Comparison of ENCODE assay signal across 20 cellular contexts in genomic region chr11:78594814-78595213, GRCh38.
"Had no signal": no experiment of that assay in that cellular context is flagged by ENCODE, and none has a peak within 500 bp of the region (broad histone marks: within the 10 kb centered on the region; RNA-seq: fewer than 3 reads in every experiment).

No MANE protein-coding gene starts in this region.

- ATAC-seq: activated naive CD4-positive, alpha-beta T cell treated with anti-CD3 and anti-CD28 coated beads, Interleukin-2, amount 50 U/mL, for 72 hours; esophagus mucosa; heart right ventricle; left lung had no signal

- H3K9me3 Mint-ChIP-seq: activated naive CD4-positive, alpha-beta T cell treated with anti-CD3 and anti-CD28 coated beads, Interleukin-2, amount 50 U/mL, for 72 hours had no signal

- H3K9me3 ChIP-seq: adrenal gland, breast epithelium, left lung, thyroid gland had no signal

- H3K27ac ChIP-seq: adrenal gland, breast epithelium, heart right ventricle, left lung, thyroid gland had no signal

- H3K27me3 ChIP-seq: adrenal gland, breast epithelium, left lung, thyroid gland had no signal

- DNase-seq: activated CD4-positive, alpha-beta T cell treated with anti-CD3 and anti-CD28 coated beads for 48 hours; activated CD4-positive, CD25-positive, alpha-beta regulatory T cell; activated CD8-positive, alpha-beta memory T cell treated with anti-CD3 and anti-CD28 coated beads, Interleukin-2, amount 50 U/mL, for 48 hours; activated effector memory CD4-positive, alpha-beta T cell treated with anti-CD3 and anti-CD28 coated beads, Interleukin-2, amount 50 U/mL, for 16 hours; activated T-cell treated with anti-CD3 and anti-CD28 coated beads, Interleukin-2, amount 50 U/mL, for 48 hours; adrenal gland; cerebellar nuclear complex; cortex of kidney; heart right ventricle; left lung; midbrain; stimulated activated CD4-positive, alpha-beta T cell treated with anti-CD3 and anti-CD28 coated beads, Interleukin-12 subunit alpha, Interleukin-12 subunit beta, amount 100 ng/mL, for 4 hours; stimulated activated CD4-positive, alpha-beta T cell treated with anti-CD3 and anti-CD28 coated beads, Interleukin-1b, Interleukin-23, amount 100 ng/mL, for 48 hours; stimulated activated CD8-positive, alpha-beta memory T cell treated with anti-CD3 and anti-CD28 coated beads, Interleukin-4, amount 100 ng/mL, for 48 hours; stimulated activated naive CD4-positive, alpha-beta T cell; thyroid gland had no signal

- H3K36me3 Mint-ChIP-seq: activated naive CD4-positive, alpha-beta T cell treated with anti-CD3 and anti-CD28 coated beads, Interleukin-2, amount 50 U/mL, for 72 hours had no signal

- H3K36me3 ChIP-seq: adrenal gland, breast epithelium, heart right ventricle, left lung, thyroid gland had no signal

- H3K27ac Mint-ChIP-seq: activated naive CD4-positive, alpha-beta T cell treated with anti-CD3 and anti-CD28 coated beads, Interleukin-2, amount 50 U/mL, for 72 hours; progenitor cell of endocrine pancreas had no signal

- H3K4me1 ChIP-seq: adrenal gland, breast epithelium, heart right ventricle, left lung, thyroid gland had no signal

- H3K27me3 Mint-ChIP-seq: progenitor cell of endocrine pancreas had no signal

- H3K4me3 ChIP-seq: adrenal gland, breast epithelium, heart right ventricle, left lung, thyroid gland had no signal
